34 cellular contexts compared by ENCODE assay signal in the genomic region with DNA sequence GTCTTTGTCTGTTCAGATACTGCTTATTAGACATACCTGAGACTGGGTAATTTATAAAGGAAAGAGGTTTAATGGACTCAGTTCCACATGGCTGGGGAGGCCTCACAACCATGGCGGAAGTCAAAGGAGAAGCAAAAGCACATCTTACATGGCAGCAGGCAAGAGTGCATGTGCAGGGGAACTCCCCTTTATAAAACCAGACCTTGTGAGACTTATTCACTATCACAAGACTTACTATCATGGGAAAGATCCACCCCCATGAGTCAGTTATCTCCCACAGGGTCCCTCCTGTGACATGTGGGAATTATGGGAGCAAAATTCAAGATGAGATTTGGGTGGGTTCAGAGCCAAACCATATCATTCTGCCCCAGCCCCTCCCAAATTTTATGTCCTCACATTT. TPM values are rescaled to one million over a fixed set of nuclear protein-coding genes. Genes with fewer than 3 reads are reported as not detected.
"Had no signal": no experiment of that assay in that cellular context is flagged by ENCODE, and none has a peak within 500 bp of the region (broad histone marks: within the 10 kb centered on the region; RNA-seq: fewer than 3 reads in every experiment).

No MANE protein-coding gene starts in this region.

- H3K4me3 ChIP-seq: adrenal gland, body of pancreas, colonic mucosa, esophagus squamous epithelium, gastrocnemius medialis, heart left ventricle had no signal

- H3K27me3 ChIP-seq: adrenal gland, body of pancreas, colonic mucosa, foreskin keratinocyte, gastrocnemius medialis, heart left ventricle had no signal

- H3K36me3 ChIP-seq: adrenal gland, colonic mucosa, esophagus squamous epithelium, gastrocnemius medialis, heart left ventricle had no signal

- H3K4me1 ChIP-seq: body of pancreas, colonic mucosa, esophagus squamous epithelium, foreskin keratinocyte had no signal

- ATAC-seq: activated CD4-positive, alpha-beta T cell treated with anti-CD3 and anti-CD28 coated beads for 36 hours; activated CD8-positive, alpha-beta memory T cell treated with anti-CD3 and anti-CD28 coated beads, Interleukin-2, amount 10 ng/mL, durations not matched to agents 7 days and 5 days; activated CD8-positive, alpha-beta T cell treated with anti-CD3 and anti-CD28 coated beads, Interleukin-2, amount 10 ng/mL, durations not matched to agents 7 days and 5 days; activated naive CD8-positive, alpha-beta T cell treated with anti-CD3 and anti-CD28 coated beads, Interleukin-2, amount 50 U/mL, for 24 hours; body of pancreas; foreskin keratinocyte; gastrocnemius medialis; heart left ventricle had no signal

- H3K27ac ChIP-seq: adrenal gland, body of pancreas, colonic mucosa, epithelial cell of prostate, esophagus squamous epithelium, foreskin keratinocyte, gastrocnemius medialis, heart left ventricle had no signal

- H3K9me3 ChIP-seq: adrenal gland, body of pancreas, colonic mucosa, esophagus squamous epithelium, gastrocnemius medialis, heart left ventricle had no signal

- FAIRE-seq: endometrium, endothelial cell of umbilical vein had no signal

- DNase-seq: activated CD4-positive, alpha-beta memory T cell treated with anti-CD3 and anti-CD28 coated beads for 36 hours; activated CD4-positive, alpha-beta T cell treated with anti-CD3 and anti-CD28 coated beads for 36 hours; activated CD4-positive, alpha-beta T cell treated with anti-CD3 and anti-CD28 coated beads, Interleukin-2, amount 10 ng/mL, durations not matched to agents 24 days and 14 days; activated CD4-positive, CD25-positive, alpha-beta regulatory T cell; activated CD4-positive, CD25-positive, alpha-beta regulatory T cell treated with anti-CD3 and anti-CD28 coated beads, Interleukin-2, amount 50 U/mL, for 72 hours; activated CD8-positive, alpha-beta memory T cell treated with anti-CD3 and anti-CD28 coated beads, Interleukin-2, amount 10 ng/mL, durations not matched to agents 7 days and 5 days; activated CD8-positive, alpha-beta memory T cell treated with anti-CD3 and anti-CD28 coated beads, Interleukin-2, amount 50 U/mL, for 4 hours; activated CD8-positive, alpha-beta T cell treated with anti-CD3 and anti-CD28 coated beads, Interleukin-2, amount 10 ng/mL, durations not matched to agents 7 days and 5 days; activated effector memory CD4-positive, alpha-beta T cell treated with anti-CD3 and anti-CD28 coated beads, Interleukin-2, amount 50 U/mL, for 16 hours; activated naive CD4-positive, alpha-beta T cell treated with anti-CD3 and anti-CD28 coated beads for 36 hours; activated naive CD8-positive, alpha-beta T cell treated with anti-CD3 and anti-CD28 coated beads for 36 hours; activated naive CD8-positive, alpha-beta T cell treated with anti-CD3 and anti-CD28 coated beads, Interleukin-2, amount 50 U/mL, for 24 hours; activated T-cell treated with anti-CD3 and anti-CD28 coated beads, Interleukin-2, amount 50 U/mL, for 1 hour; activated T-cell treated with anti-CD3 and anti-CD28 coated beads, Interleukin-2, amount 50 U/mL, for 48 hours; adrenal gland; amygdala; aorta; body of pancreas; caudate nucleus; colonic mucosa; effector CD8-positive, alpha-beta T cell; esophagus squamous epithelium; foreskin keratinocyte; gastrocnemius medialis; glutamatergic neuron; heart left ventricle; T-helper 2 cell had no signal

RNA-seq across cellular contexts. Expression of a gene that starts 33.0 kb away (rescaled TPM):
- total RNA-seq: activated CD4-positive, alpha-beta memory T cell treated with anti-CD3 and anti-CD28 coated beads for 36 hours; activated CD8-positive, alpha-beta memory T cell treated with anti-CD3 and anti-CD28 coated beads, Interleukin-2, amount 10 ng/mL, durations not matched to agents 7 days and 5 days; activated CD8-positive, alpha-beta T cell treated with anti-CD3 and anti-CD28 coated beads, Interleukin-2, amount 10 ng/mL, durations not matched to agents 7 days and 5 days; activated naive CD8-positive, alpha-beta T cell treated with anti-CD3 and anti-CD28 coated beads for 36 hours; activated T-helper 1 cell treated with anti-CD3 and anti-CD28 coated beads, Interleukin-12 subunit alpha, Interleukin-12 subunit beta, Interleukin-2, Interleukin-4 antibody, amounts not matched to agents 30 ng/mL and 10 ng/mL and 1 ng/mL, durations not matched to agents 14 hours and 24 hours and 36 hours; activated T-helper 2 cell treated with anti-CD3 and anti-CD28 coated beads, Interferon-gamma antibody, Interleukin-2, Interleukin-4, amounts not matched to agents 10 μg/mL and 5 μg/mL and 100 μg/mL, durations not matched to agents 14 hours and 24 hours and 36 hours; dermis microvascular lymphatic vessel endothelial cell; endothelial cell of umbilical vein; foreskin keratinocyte; T-helper 1 cell treated with Interleukin-12 subunit alpha and Interleukin-12 subunit beta and Interleukin-4 antibody, amounts not matched to agents 30 ng/mL and 1 ng/mL, for 36 hours had no signal
- polyA plus RNA-seq: endothelial cell of umbilical vein, foreskin keratinocyte had no signal
